In genomic region chr2:126720647-126721046, GRCh38 we compare ENCODE assay signal across 27 cellular contexts.
A peak's percentile ranks its signal among the peaks of the same experiment; 100 is the strongest.
DNase-seq lines count a peak whose midpoint lies in the region; ATAC-seq and TF ChIP-seq lines count a peak whose summit lies in the region.
"Had no signal": no experiment of that assay in that cellular context is flagged by ENCODE, and none has a peak within 500 bp of the region (broad histone marks: within the 10 kb centered on the region; RNA-seq: fewer than 3 reads in every experiment).

No MANE protein-coding gene starts in this region.

- H3K27me3 ChIP-seq in esophagus muscularis mucosa (no peaks in the 10 kb centered on the region), osteoblast (ENCODE audit: insufficient read depth, low read length) (no peaks in the 10 kb centered on the region)
- H3K27me3 ChIP-seq: body of pancreas, left lung, right lobe of liver, suprapubic skin had no signal

- no peak overlapping the region for H2AFZ ChIP-seq in osteoblast (ENCODE audit: low read length)

- H3K4me3 Mint-ChIP-seq in activated naive CD4-positive, alpha-beta T cell treated with anti-CD3 and anti-CD28 coated beads for 36 hours, result no peak overlapping the region
- no peak overlapping the region for H3K4me3 Mint-ChIP-seq in activated naive CD4-positive, alpha-beta T cell treated with anti-CD3 and anti-CD28 coated beads, Interleukin-2, amount 10 ng/mL, durations not matched to agents 7 days and 5 days
- H3K4me3 Mint-ChIP-seq in stimulated activated effector memory CD8-positive, alpha-beta T cell treated with anti-CD3 and anti-CD28 coated beads, Interleukin-12 subunit alpha, Interleukin-12 subunit beta, amount 100 ng/mL, for 72 hours, result no peak overlapping the region
- H3K4me3 Mint-ChIP-seq: activated CD4-positive, alpha-beta T cell treated with anti-CD3 and anti-CD28 coated beads, Interleukin-2, amount 10 ng/mL, durations not matched to agents 24 days and 14 days; B cell; nephron progenitor cell had no signal

- no peak overlapping the region for H3K4me2 ChIP-seq in osteoblast (ENCODE audit: insufficient read depth, low read length)
- H3K4me2 ChIP-seq: SK-N-SH had no signal

- peak; percentile 74 for ATAC-seq in stimulated activated effector memory CD8-positive, alpha-beta T cell treated with anti-CD3 and anti-CD28 coated beads, Interleukin-12 subunit alpha, Interleukin-12 subunit beta, amount 100 ng/mL, for 72 hours
- ATAC-seq in GM18498 (IDR thresholded peaks at IDR 0.05; ENCODE audit: unreplicated experiment), result no peak
- ATAC-seq: body of pancreas, GM12878 had no signal

- peaks cover 14% of the 10 kb centered on the region for H3K9me3 Mint-ChIP-seq in activated naive CD4-positive, alpha-beta T cell treated with anti-CD3 and anti-CD28 coated beads for 36 hours
- H3K9me3 Mint-ChIP-seq in activated naive CD4-positive, alpha-beta T cell treated with anti-CD3 and anti-CD28 coated beads, Interleukin-2, amount 10 ng/mL, durations not matched to agents 7 days and 5 days, result peaks cover 7% of the 10 kb centered on the region
- H3K9me3 Mint-ChIP-seq in stimulated activated effector memory CD8-positive, alpha-beta T cell treated with anti-CD3 and anti-CD28 coated beads, Interleukin-12 subunit alpha, Interleukin-12 subunit beta, amount 100 ng/mL, for 72 hours, result peaks cover 8% of the 10 kb centered on the region

- TF ChIP-seq EP300 in esophagus muscularis mucosa (IDR thresholded peaks at IDR 0.05), result no peak

- WGBS in esophagus muscularis mucosa, result 90% methylated on average over 2 of the region's 2 CpGs

- CTCF ChIA-PET in activated naive CD4-positive, alpha-beta T cell treated with anti-CD3 and anti-CD28 coated beads for 36 hours (lab: Charles Lee), result no interaction called here
- CTCF ChIA-PET in activated naive CD4-positive, alpha-beta T cell treated with anti-CD3 and anti-CD28 coated beads, Interleukin-2, amount 10 ng/mL, durations not matched to agents 7 days and 5 days (lab: Charles Lee), result no interaction called here

- H3K27ac ChIP-seq in esophagus muscularis mucosa (replicated peaks in 1 of 4) (no peak overlapping the region), osteoblast (ENCODE audit: low read depth, low read length) (no peak overlapping the region)
- H3K27ac ChIP-seq: body of pancreas, left lung, right lobe of liver, RWPE1, suprapubic skin had no signal

- no peak for TF ChIP-seq POLR2A in esophagus muscularis mucosa (IDR thresholded peaks at IDR 0.05; ENCODE audit: low read depth)

- H3K4me1 ChIP-seq in esophagus muscularis mucosa (peaks cover 3 to 24% (median 4%) of the 10 kb centered on the region in 4 donors), osteoblast (ENCODE audit: insufficient read depth, low read length) (no peaks in the 10 kb centered on the region)
- H3K4me1 ChIP-seq: body of pancreas, right lobe of liver, suprapubic skin had no signal

- H3K9me3 ChIP-seq in esophagus muscularis mucosa (peaks cover 0 to 13% (median 11%) of the 10 kb centered on the region in 4 donors), osteoblast (ENCODE audit: low read depth, low read length) (no peaks in the 10 kb centered on the region)
- H3K9me3 ChIP-seq: right lobe of liver, SK-N-SH had no signal

- no peaks in the 10 kb centered on the region for H3K27me3 Mint-ChIP-seq in activated naive CD4-positive, alpha-beta T cell treated with anti-CD3 and anti-CD28 coated beads for 36 hours (ENCODE audit: low read depth)
- H3K27me3 Mint-ChIP-seq in activated naive CD4-positive, alpha-beta T cell treated with anti-CD3 and anti-CD28 coated beads, Interleukin-2, amount 10 ng/mL, durations not matched to agents 7 days and 5 days, result peaks cover 16% of the 10 kb centered on the region

- peak; percentile 18 for DNase-seq in activated naive CD4-positive, alpha-beta T cell treated with anti-CD3 and anti-CD28 coated beads for 36 hours
- no peak for DNase-seq in activated naive CD4-positive, alpha-beta T cell treated with anti-CD3 and anti-CD28 coated beads, Interleukin-2, amount 10 ng/mL, durations not matched to agents 7 days and 5 days
- peak; percentile 7 for DNase-seq in HK-2 (ENCODE audit: unreplicated experiment)
- peak; percentile 75 for DNase-seq in esophagus muscularis mucosa (ENCODE audit: extremely low spot score)
- peak in 1 of 2 donors; percentile 38 for DNase-seq in stimulated activated effector memory CD8-positive, alpha-beta T cell treated with anti-CD3 and anti-CD28 coated beads, Interleukin-12 subunit alpha, Interleukin-12 subunit beta, amount 100 ng/mL, for 72 hours (ENCODE audit: low spot score in 2 of 2)
- DNase-seq in osteoblast (ENCODE audit: insufficient read length, low spot score, missing footprints), result no peak
- DNase-seq in mucosa of gallbladder (ENCODE audit: low spot score), result no peak
- DNase-seq: activated CD4-positive, alpha-beta T cell treated with anti-CD3 and anti-CD28 coated beads, Interleukin-2, amount 10 ng/mL, durations not matched to agents 24 days and 14 days; activated CD8-positive, alpha-beta memory T cell treated with anti-CD3 and anti-CD28 coated beads, Interleukin-2, amount 50 U/mL, for 4 hours; body of pancreas; DMS79; foreskin fibroblast; left lung; NCI-H1105 treated with DMSO at 0.1 percent for 48 hours; NCI-H2029 treated with DMSO at 0.1 percent for 48 hours; NCI-H2227 treated with DMSO at 0.1 percent for 48 hours; NCI-H69; nephron progenitor cell; posterior cingulate gyrus; right lobe of liver; SK-N-SH; T-helper 2 cell had no signal

- no peaks in the 10 kb centered on the region for H3K4me1 Mint-ChIP-seq in activated naive CD4-positive, alpha-beta T cell treated with anti-CD3 and anti-CD28 coated beads for 36 hours (ENCODE audit: low read depth)
- no peaks in the 10 kb centered on the region for H3K4me1 Mint-ChIP-seq in activated naive CD4-positive, alpha-beta T cell treated with anti-CD3 and anti-CD28 coated beads, Interleukin-2, amount 10 ng/mL, durations not matched to agents 7 days and 5 days
- H3K4me1 Mint-ChIP-seq in stimulated activated effector memory CD8-positive, alpha-beta T cell treated with anti-CD3 and anti-CD28 coated beads, Interleukin-12 subunit alpha, Interleukin-12 subunit beta, amount 100 ng/mL, for 72 hours, result no peaks in the 10 kb centered on the region
- H3K4me1 Mint-ChIP-seq: activated CD4-positive, alpha-beta T cell treated with anti-CD3 and anti-CD28 coated beads, Interleukin-2, amount 10 ng/mL, durations not matched to agents 24 days and 14 days had no signal

- no peaks in the 10 kb centered on the region for H4K20me1 ChIP-seq in osteoblast (ENCODE audit: insufficient read depth, low read length)

- no peak overlapping the region for H3K27ac Mint-ChIP-seq in activated naive CD4-positive, alpha-beta T cell treated with anti-CD3 and anti-CD28 coated beads for 36 hours
- no peak overlapping the region for H3K27ac Mint-ChIP-seq in activated naive CD4-positive, alpha-beta T cell treated with anti-CD3 and anti-CD28 coated beads, Interleukin-2, amount 10 ng/mL, durations not matched to agents 7 days and 5 days
- no peak overlapping the region for H3K27ac Mint-ChIP-seq in stimulated activated effector memory CD8-positive, alpha-beta T cell treated with anti-CD3 and anti-CD28 coated beads, Interleukin-12 subunit alpha, Interleukin-12 subunit beta, amount 100 ng/mL, for 72 hours
- H3K27ac Mint-ChIP-seq: activated CD4-positive, alpha-beta T cell treated with anti-CD3 and anti-CD28 coated beads, Interleukin-2, amount 10 ng/mL, durations not matched to agents 24 days and 14 days; B cell; nephron progenitor cell had no signal

- intact Hi-C loops in activated naive CD4-positive, alpha-beta T cell treated with anti-CD3 and anti-CD28 coated beads for 36 hours (cut with micrococcal nuclease), result no loop called here
- intact Hi-C loops in esophagus muscularis mucosa (cut with DNase I), result no loop called here

- no peaks in the 10 kb centered on the region for H3K79me2 ChIP-seq in osteoblast (ENCODE audit: insufficient read depth, low read length)

- H3K36me3 ChIP-seq in esophagus muscularis mucosa (no peaks in the 10 kb centered on the region), osteoblast (ENCODE audit: insufficient read depth, low read length) (no peaks in the 10 kb centered on the region)
- H3K36me3 ChIP-seq: left lung, right lobe of liver, suprapubic skin had no signal

- no peak overlapping the region for H3K4me3 ChIP-seq in esophagus muscularis mucosa
- H3K4me3 ChIP-seq in osteoblast (ENCODE audit: insufficient read depth, low read length), result no peak overlapping the region
- H3K4me3 ChIP-seq: body of pancreas, GM12878, left lung, right lobe of liver, suprapubic skin had no signal

- TF ChIP-seq CTCF in esophagus muscularis mucosa (IDR thresholded peaks at IDR 0.05) (no peak), osteoblast (IDR thresholded peaks at IDR 0.05; ENCODE audit: extremely low read depth, low read depth, low read length) (no peak)

- H3K36me3 Mint-ChIP-seq in activated naive CD4-positive, alpha-beta T cell treated with anti-CD3 and anti-CD28 coated beads for 36 hours (ENCODE audit: low read depth), result peaks cover 3% of the 10 kb centered on the region
- H3K36me3 Mint-ChIP-seq in activated naive CD4-positive, alpha-beta T cell treated with anti-CD3 and anti-CD28 coated beads, Interleukin-2, amount 10 ng/mL, durations not matched to agents 7 days and 5 days, result peaks cover 2% of the 10 kb centered on the region
- H3K36me3 Mint-ChIP-seq in stimulated activated effector memory CD8-positive, alpha-beta T cell treated with anti-CD3 and anti-CD28 coated beads, Interleukin-12 subunit alpha, Interleukin-12 subunit beta, amount 100 ng/mL, for 72 hours, result no peaks in the 10 kb centered on the region

Comparison
In these comparisons a context has a peak if more than half of its experiments do, and no peak if none do; other contexts are left out.
1. DNase-seq: peak in activated naive CD4-positive, alpha-beta T cell treated with anti-CD3 and anti-CD28 coated beads for 36 hours (single experiment), HK-2 (single experiment) and esophagus muscularis mucosa (single experiment); none in activated naive CD4-positive, alpha-beta T cell treated with anti-CD3 and anti-CD28 coated beads, Interleukin-2, amount 10 ng/mL, durations not matched to agents 7 days and 5 days (single experiment), osteoblast (single experiment) and mucosa of gallbladder (single experiment).